ENCODE assay signal across 17 cellular contexts in the genomic region with DNA sequence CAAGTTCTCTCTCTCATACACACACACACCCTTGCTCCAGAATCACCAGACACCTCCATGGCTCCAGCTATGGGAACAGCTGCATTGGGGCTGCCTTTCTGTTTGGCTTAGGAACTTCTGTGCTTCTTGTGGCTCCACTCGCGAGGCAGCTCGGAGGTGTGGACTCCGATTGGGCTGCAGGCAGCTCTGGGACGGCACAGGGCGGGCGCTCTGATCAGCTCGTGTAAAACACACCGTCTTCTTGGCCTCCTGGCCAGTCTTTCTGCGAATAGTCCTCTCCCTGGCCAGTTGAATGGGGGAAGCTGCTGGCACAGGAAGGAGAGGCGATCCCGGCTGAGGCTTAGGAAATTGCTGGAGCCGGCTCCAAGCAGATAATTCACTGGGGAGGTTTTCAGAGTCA. TPM values are rescaled to one million over a fixed set of nuclear protein-coding genes. Genes with fewer than 3 reads are reported as not detected.
A peak's percentile ranks its signal among the peaks of the same experiment; 100 is the strongest.
DNase-seq lines count a peak whose midpoint lies in the region; ATAC-seq and TF ChIP-seq lines count a peak whose summit lies in the region.
"Had no signal": no experiment of that assay in that cellular context is flagged by ENCODE, and none has a peak within 500 bp of the region (broad histone marks: within the 10 kb centered on the region; RNA-seq: fewer than 3 reads in every experiment).

No MANE protein-coding gene starts in this region.

- intact Hi-C loops in dendritic cell treated with granulocyte-macrophage colony-stimulating factor and Interleukin-4, amounts not matched to agents 40 ng/mL and 50 ng/mL, for 4 days (cut with micrococcal nuclease), result no loop called here
- intact Hi-C loops in upper lobe of right lung (cut with DNase I), result no loop called here

- peak overlapping the region; percentile 20 for H3K27ac Mint-ChIP-seq in activated naive CD8-positive, alpha-beta T cell treated with anti-CD3 and anti-CD28 coated beads for 36 hours
- no peak overlapping the region for H3K27ac Mint-ChIP-seq in activated naive CD8-positive, alpha-beta T cell treated with anti-CD3 and anti-CD28 coated beads, Interleukin-2, amount 50 U/mL, for 24 hours
- peak overlapping the region; percentile 59 for H3K27ac Mint-ChIP-seq in dendritic cell treated with granulocyte-macrophage colony-stimulating factor and Interleukin-4, amounts not matched to agents 40 ng/mL and 50 ng/mL, for 4 days
- H3K27ac Mint-ChIP-seq in naive thymus-derived CD8-positive, alpha-beta T cell, result peak overlapping the region in 7 of 10 donors; percentile 11 to 89 (median 67)
- peak overlapping the region in 1 of 2 donors; percentile 42 for H3K27ac Mint-ChIP-seq in stimulated activated naive CD8-positive, alpha-beta T cell treated with anti-CD3 and anti-CD28 coated beads, Interleukin-15, amount 100 ng/mL, for 72 hours
- H3K27ac Mint-ChIP-seq: T-helper 2 cell treated with Interferon-gamma antibody and Interleukin-4, amounts not matched to agents 5 μg/mL and 100 μg/mL, for 36 hours had no signal

- no peaks in the 10 kb centered on the region for H3K27me3 Mint-ChIP-seq in activated naive CD8-positive, alpha-beta T cell treated with anti-CD3 and anti-CD28 coated beads for 36 hours
- no peaks in the 10 kb centered on the region for H3K27me3 Mint-ChIP-seq in activated naive CD8-positive, alpha-beta T cell treated with anti-CD3 and anti-CD28 coated beads, Interleukin-2, amount 50 U/mL, for 24 hours
- no peaks in the 10 kb centered on the region for H3K27me3 Mint-ChIP-seq in dendritic cell treated with granulocyte-macrophage colony-stimulating factor and Interleukin-4, amounts not matched to agents 40 ng/mL and 50 ng/mL, for 4 days
- no peaks in the 10 kb centered on the region for H3K27me3 Mint-ChIP-seq in naive thymus-derived CD8-positive, alpha-beta T cell
- no peaks in the 10 kb centered on the region for H3K27me3 Mint-ChIP-seq in stimulated activated naive CD8-positive, alpha-beta T cell treated with anti-CD3 and anti-CD28 coated beads, Interleukin-15, amount 100 ng/mL, for 72 hours
- H3K27me3 Mint-ChIP-seq: stimulated activated naive CD8-positive, alpha-beta T cell treated with anti-CD3 and anti-CD28 coated beads, Interleukin-15, Interleukin-2, amounts not matched to agents 100 ng/mL and 50 ng/mL, for 24 hours had no signal

- TF ChIP-seq CTCF in upper lobe of right lung (IDR thresholded peaks at IDR 0.05), result no peak

- POLR2A ChIA-PET in naive thymus-derived CD8-positive, alpha-beta T cell (lab: Charles Lee), result interaction anchor here (1.1 to 2.7 kb wide), 2 partner anchors 8 to 19 kb away, joined by 4 to 13 read pairs; no protein-coding TSS in a partner anchor

- H3K36me3 ChIP-seq in upper lobe of right lung, result peaks cover 76% of the 10 kb centered on the region

- no peak overlapping the region for H3K27ac ChIP-seq in upper lobe of right lung

- no peaks in the 10 kb centered on the region for H3K27me3 ChIP-seq in upper lobe of right lung

- peaks cover 20% of the 10 kb centered on the region for H3K4me1 Mint-ChIP-seq in activated naive CD8-positive, alpha-beta T cell treated with anti-CD3 and anti-CD28 coated beads for 36 hours
- H3K4me1 Mint-ChIP-seq in activated naive CD8-positive, alpha-beta T cell treated with anti-CD3 and anti-CD28 coated beads, Interleukin-2, amount 50 U/mL, for 24 hours, result peaks cover 33% of the 10 kb centered on the region
- peaks cover 79% of the 10 kb centered on the region for H3K4me1 Mint-ChIP-seq in dendritic cell treated with granulocyte-macrophage colony-stimulating factor and Interleukin-4, amounts not matched to agents 40 ng/mL and 50 ng/mL, for 4 days (ENCODE audit: low read depth)
- peaks cover 14 to 43% (median 34%) of the 10 kb centered on the region in 4 donors for H3K4me1 Mint-ChIP-seq in naive thymus-derived CD8-positive, alpha-beta T cell
- peaks cover 66% of the 10 kb centered on the region for H3K4me1 Mint-ChIP-seq in stimulated activated naive CD8-positive, alpha-beta T cell treated with anti-CD3 and anti-CD28 coated beads, Interleukin-15, amount 100 ng/mL, for 72 hours

- DNase-seq in activated naive CD8-positive, alpha-beta T cell treated with anti-CD3 and anti-CD28 coated beads for 36 hours, result no peak
- DNase-seq in activated naive CD8-positive, alpha-beta T cell treated with anti-CD3 and anti-CD28 coated beads, Interleukin-2, amount 50 U/mL, for 24 hours, result no peak
- no peak for DNase-seq in naive thymus-derived CD8-positive, alpha-beta T cell
- peak; percentile 56 for DNase-seq in upper lobe of right lung
- DNase-seq in stimulated activated naive CD8-positive, alpha-beta T cell treated with anti-CD3 and anti-CD28 coated beads, Interleukin-15, amount 100 ng/mL, for 72 hours, result no peak
- DNase-seq in kidney tubule cell (ENCODE audit: low spot score), result no peak
- DNase-seq: activated CD4-positive, alpha-beta T cell treated with anti-CD3 and anti-CD28 coated beads, Interleukin-2, amount 50 U/mL, for 1 hour; activated gamma-delta T cell; Calu3; caudate nucleus; naive B cell; NCI-H2081; NCI-H82 had no signal

- H3K36me3 Mint-ChIP-seq in activated naive CD8-positive, alpha-beta T cell treated with anti-CD3 and anti-CD28 coated beads for 36 hours, result peaks cover 36% of the 10 kb centered on the region
- peaks cover 53% of the 10 kb centered on the region for H3K36me3 Mint-ChIP-seq in activated naive CD8-positive, alpha-beta T cell treated with anti-CD3 and anti-CD28 coated beads, Interleukin-2, amount 50 U/mL, for 24 hours (ENCODE audit: low read depth)
- peaks cover 30% of the 10 kb centered on the region for H3K36me3 Mint-ChIP-seq in dendritic cell treated with granulocyte-macrophage colony-stimulating factor and Interleukin-4, amounts not matched to agents 40 ng/mL and 50 ng/mL, for 4 days (ENCODE audit: low read depth)
- peaks cover 0 to 2% (median 0%) of the 10 kb centered on the region in 3 donors for H3K36me3 Mint-ChIP-seq in naive thymus-derived CD8-positive, alpha-beta T cell
- H3K36me3 Mint-ChIP-seq: naive B cell had no signal

- H3K9me3 Mint-ChIP-seq in activated naive CD8-positive, alpha-beta T cell treated with anti-CD3 and anti-CD28 coated beads for 36 hours, result no peaks in the 10 kb centered on the region
- H3K9me3 Mint-ChIP-seq in activated naive CD8-positive, alpha-beta T cell treated with anti-CD3 and anti-CD28 coated beads, Interleukin-2, amount 50 U/mL, for 24 hours, result no peaks in the 10 kb centered on the region
- H3K9me3 Mint-ChIP-seq in dendritic cell treated with granulocyte-macrophage colony-stimulating factor and Interleukin-4, amounts not matched to agents 40 ng/mL and 50 ng/mL, for 4 days, result no peaks in the 10 kb centered on the region
- no peaks in the 10 kb centered on the region for H3K9me3 Mint-ChIP-seq in naive thymus-derived CD8-positive, alpha-beta T cell
- peaks cover 0 to 2% of the 10 kb centered on the region in 2 donors for H3K9me3 Mint-ChIP-seq in stimulated activated naive CD8-positive, alpha-beta T cell treated with anti-CD3 and anti-CD28 coated beads, Interleukin-15, amount 100 ng/mL, for 72 hours
- H3K9me3 Mint-ChIP-seq: naive B cell; stimulated activated naive CD8-positive, alpha-beta T cell treated with anti-CD3 and anti-CD28 coated beads, Interleukin-15, Interleukin-2, amounts not matched to agents 100 ng/mL and 50 ng/mL, for 24 hours; T-helper 2 cell treated with Interferon-gamma antibody and Interleukin-4, amounts not matched to agents 5 μg/mL and 100 μg/mL, for 36 hours had no signal

- no peaks in the 10 kb centered on the region for H3K9me3 ChIP-seq in upper lobe of right lung

- H3K4me1 ChIP-seq in upper lobe of right lung, result peaks cover 17% of the 10 kb centered on the region

- H3K4me3 Mint-ChIP-seq in activated naive CD8-positive, alpha-beta T cell treated with anti-CD3 and anti-CD28 coated beads for 36 hours, result no peak overlapping the region
- H3K4me3 Mint-ChIP-seq in activated naive CD8-positive, alpha-beta T cell treated with anti-CD3 and anti-CD28 coated beads, Interleukin-2, amount 50 U/mL, for 24 hours, result no peak overlapping the region
- no peak overlapping the region for H3K4me3 Mint-ChIP-seq in dendritic cell treated with granulocyte-macrophage colony-stimulating factor and Interleukin-4, amounts not matched to agents 40 ng/mL and 50 ng/mL, for 4 days
- H3K4me3 Mint-ChIP-seq in naive thymus-derived CD8-positive, alpha-beta T cell, result no peak overlapping the region
- no peak overlapping the region for H3K4me3 Mint-ChIP-seq in stimulated activated naive CD8-positive, alpha-beta T cell treated with anti-CD3 and anti-CD28 coated beads, Interleukin-15, amount 100 ng/mL, for 72 hours
- H3K4me3 Mint-ChIP-seq: naive B cell; stimulated activated naive CD8-positive, alpha-beta T cell treated with anti-CD3 and anti-CD28 coated beads, Interleukin-15, Interleukin-2, amounts not matched to agents 100 ng/mL and 50 ng/mL, for 24 hours; T-helper 2 cell treated with Interferon-gamma antibody and Interleukin-4, amounts not matched to agents 5 μg/mL and 100 μg/mL, for 36 hours had no signal

- ATAC-seq in activated naive CD8-positive, alpha-beta T cell treated with anti-CD3 and anti-CD28 coated beads, Interleukin-2, amount 50 U/mL, for 24 hours, result no peak
- no peak for ATAC-seq in naive thymus-derived CD8-positive, alpha-beta T cell
- ATAC-seq in upper lobe of right lung (no peak), GM18907 (IDR thresholded peaks at IDR 0.05; ENCODE audit: unreplicated experiment) (no peak)
- ATAC-seq in stimulated activated naive CD8-positive, alpha-beta T cell treated with anti-CD3 and anti-CD28 coated beads, Interleukin-15, amount 100 ng/mL, for 72 hours, result no peak

- no peak overlapping the region for H3K4me3 ChIP-seq in upper lobe of right lung

RNA-seq across cellular contexts. Expression of a gene that starts 22.4 kb away (rescaled TPM):
- total RNA-seq in activated naive CD8-positive, alpha-beta T cell treated with anti-CD3 and anti-CD28 coated beads for 36 hours, result 10 to 100 TPM; 32.5 to 39.4 TPM
- 1 to 10 TPM; 1.2 to 1.6 TPM for total RNA-seq in naive thymus-derived CD8-positive, alpha-beta T cell
- 1 to 10 TPM in 1 of 3 donors, under 1 TPM in 2; 0.46 to 6.5 (median 0.85) TPM for polyA plus RNA-seq in naive thymus-derived CD8-positive, alpha-beta T cell
- 123 TPM for total RNA-seq in upper lobe of right lung

Comparison
In these comparisons a context has a peak if more than half of its experiments do, and no peak if none do; other contexts are left out.
1. RNA of a gene that starts 22.4 kb away (total RNA-seq): 123 TPM in upper lobe of right lung (single experiment) and 32.5 to 39.4 TPM in activated naive CD8-positive, alpha-beta T cell treated with anti-CD3 and anti-CD28 coated beads for 36 hours; 1.2 to 1.6 TPM in naive thymus-derived CD8-positive, alpha-beta T cell; every median in the first group is over 10 times any median in the second.